8 cellular contexts compared by ENCODE assay signal in genomic region chr15:81294501-81294850, GRCh38. TPM values are rescaled to one million over a fixed set of nuclear protein-coding genes. Genes with fewer than 3 reads are reported as not detected.
DNase-seq lines count a peak whose midpoint lies in the region; ATAC-seq and TF ChIP-seq lines count a peak whose summit lies in the region.

No MANE protein-coding gene starts in this region.

- no peak for TF ChIP-seq POLR2A in stomach (IDR thresholded peaks at IDR 0.05)

- no peaks in the 10 kb centered on the region for H3K27me3 ChIP-seq in endodermal cell (ENCODE audit: control insufficient read depth, insufficient read depth, low read length, poor library complexity, severe bottlenecking)
- H3K27me3 ChIP-seq in stomach: no peaks in the 10 kb centered on the region

- H3K36me3 ChIP-seq in endodermal cell (ENCODE audit: control insufficient read depth, insufficient read depth, low read length) (no peaks in the 10 kb centered on the region), stomach (peaks cover 0 to 27% (median 8%) of the 10 kb centered on the region in 4 donors)

- H3K27me3 Mint-ChIP-seq in activated CD8-positive, alpha-beta memory T cell treated with anti-CD3 and anti-CD28 coated beads, Interleukin-2, amount 10 ng/mL, durations not matched to agents 7 days and 5 days: no peaks in the 10 kb centered on the region
- H3K27me3 Mint-ChIP-seq in endodermal cell (ENCODE audit: insufficient read depth): peaks cover 37% of the 10 kb centered on the region

- peaks cover 23% of the 10 kb centered on the region for H3K36me3 Mint-ChIP-seq in activated CD8-positive, alpha-beta memory T cell treated with anti-CD3 and anti-CD28 coated beads, Interleukin-2, amount 10 ng/mL, durations not matched to agents 7 days and 5 days
- no peaks in the 10 kb centered on the region for H3K36me3 Mint-ChIP-seq in endodermal cell (ENCODE audit: low read depth)

- TF ChIP-seq CTCF in endodermal cell (conservative IDR thresholded peaks at IDR 0.05): peak; percentile 47
- TF ChIP-seq CTCF in stomach (IDR thresholded peaks at IDR 0.05): no peak

- intact Hi-C loops in stomach (cut with DNase I; ENCODE audit: low total_unique reads): no loop called here

- H3K9me3 ChIP-seq in endodermal cell (ENCODE audit: control insufficient read depth, low read length) (no peaks in the 10 kb centered on the region), stomach (no peaks in the 10 kb centered on the region)

- peaks cover 76% of the 10 kb centered on the region for H3K4me1 Mint-ChIP-seq in activated CD8-positive, alpha-beta memory T cell treated with anti-CD3 and anti-CD28 coated beads, Interleukin-2, amount 10 ng/mL, durations not matched to agents 7 days and 5 days
- H3K4me1 Mint-ChIP-seq in endodermal cell: peaks cover 7% of the 10 kb centered on the region

- no peak overlapping the region for H3K4me3 ChIP-seq in endodermal cell (ENCODE audit: low read length)
- H3K4me3 ChIP-seq in stomach: peak overlapping the region in 1 of 4 donors; percentile 18

- TF ChIP-seq EP300 in stomach (IDR thresholded peaks at IDR 0.05): no peak

- H3K4me1 ChIP-seq in endodermal cell (ENCODE audit: control insufficient read depth, insufficient read depth, low read length) (no peaks in the 10 kb centered on the region), stomach (peaks cover 5 to 46% (median 28%) of the 10 kb centered on the region in 4 donors)

- no peak for DNase-seq in activated CD8-positive, alpha-beta memory T cell treated with anti-CD3 and anti-CD28 coated beads, Interleukin-2, amount 10 ng/mL, durations not matched to agents 7 days and 5 days
- DNase-seq in activated CD8-positive, alpha-beta memory T cell treated with anti-CD3 and anti-CD28 coated beads for 24 hours: no peak
- peak; percentile 78 to 80 for DNase-seq in NCI-H526 (lab: John Stamatoyannopoulos, UW)
- peak; percentile 56 for DNase-seq in endodermal cell
- DNase-seq in stomach: no peak
- DNase-seq in dedifferentiated amniotic fluid mesenchymal stem cell (ENCODE audit: extremely low spot score): no peak

- no peaks in the 10 kb centered on the region for H3K9me3 Mint-ChIP-seq in activated CD8-positive, alpha-beta memory T cell treated with anti-CD3 and anti-CD28 coated beads, Interleukin-2, amount 10 ng/mL, durations not matched to agents 7 days and 5 days (ENCODE audit: low read depth)
- H3K9me3 Mint-ChIP-seq in endodermal cell: no peaks in the 10 kb centered on the region

- 78 to 95% methylated on average over 3 to 6 of the region's 6 CpGs for WGBS in endodermal cell (ENCODE audit: insufficient coverage in 1 of 2, insufficient read length in 1 of 2), 2 experiments
- WGBS in stomach, 5 donors: 15 to 41% (median 30%) methylated on average over 5 to 6 of the region's 6 CpGs

- peak overlapping the region; percentile 95 for H3K27ac Mint-ChIP-seq in activated CD8-positive, alpha-beta memory T cell treated with anti-CD3 and anti-CD28 coated beads, Interleukin-2, amount 10 ng/mL, durations not matched to agents 7 days and 5 days
- H3K27ac Mint-ChIP-seq in endodermal cell: no peak overlapping the region

- no peak for ATAC-seq in activated CD8-positive, alpha-beta memory T cell treated with anti-CD3 and anti-CD28 coated beads, Interleukin-2, amount 10 ng/mL, durations not matched to agents 7 days and 5 days
- no peak for ATAC-seq in GM18498 (IDR thresholded peaks at IDR 0.05; ENCODE audit: unreplicated experiment)
- ATAC-seq in HG02885 (IDR thresholded peaks at IDR 0.05; ENCODE audit: poor library complexity, unreplicated experiment): no peak

- CTCF ChIA-PET in activated CD8-positive, alpha-beta memory T cell treated with anti-CD3 and anti-CD28 coated beads, Interleukin-2, amount 10 ng/mL, durations not matched to agents 7 days and 5 days (lab: Charles Lee): interaction anchor here (0.6 to 7.7 kb wide), 7 partner anchors 7 to 304 kb away, joined by 3 to 60 read pairs (median 6); no protein-coding TSS in a partner anchor

- H3K27ac ChIP-seq in endodermal cell (ENCODE audit: low read depth, low read length) (no peak overlapping the region), stomach (peak overlapping the region; percentile 54 to 82 (median 59))

- H3K9ac ChIP-seq in endodermal cell (ENCODE audit: extremely low read depth, low read length, poor library complexity, severe bottlenecking): no peak overlapping the region

- H3K4me3 Mint-ChIP-seq in activated CD8-positive, alpha-beta memory T cell treated with anti-CD3 and anti-CD28 coated beads, Interleukin-2, amount 10 ng/mL, durations not matched to agents 7 days and 5 days: peak overlapping the region; percentile 57
- no peak overlapping the region for H3K4me3 Mint-ChIP-seq in endodermal cell

RNA-seq across cellular contexts. Expression of gene STARD5, which starts 29.5 kb away (rescaled TPM):
- total RNA-seq in activated CD8-positive, alpha-beta memory T cell treated with anti-CD3 and anti-CD28 coated beads, Interleukin-2, amount 10 ng/mL, durations not matched to agents 7 days and 5 days: 1 to 10 TPM; 4.8 to 5.2 TPM
- total RNA-seq in endodermal cell (1 to 10 TPM; 2.0 to 5.4 TPM), stomach (100 to 1,000 TPM in 1 of 5 donors, 1 to 10 TPM in 2, under 1 TPM in 1, not detected in 1; 0.89 to 157 (median 5.2) TPM)
- 5.0 TPM for polyA plus RNA-seq in endodermal cell (2013, experiment 1 of 2)
- polyA plus RNA-seq in endodermal cell (2013, experiment 2 of 2): 5.5 TPM
- polyA plus RNA-seq in stomach: 10 to 100 TPM in 1 of 3 donors, 1 to 10 TPM in 2; 3.4 to 13.4 (median 4.2) TPM

Comparison
In these comparisons a context has a peak if more than half of its experiments do, and no peak if none do; other contexts are left out.
1. DNase-seq: peak in NCI-H526 (2 of 2) and endodermal cell (single experiment); none in activated CD8-positive, alpha-beta memory T cell treated with anti-CD3 and anti-CD28 coated beads, Interleukin-2, amount 10 ng/mL, durations not matched to agents 7 days and 5 days (single experiment), activated CD8-positive, alpha-beta memory T cell treated with anti-CD3 and anti-CD28 coated beads for 24 hours (single experiment), stomach (single experiment) and dedifferentiated amniotic fluid mesenchymal stem cell (single experiment).